Comparison of ENCODE assay signal across 28 cellular contexts in the genomic region with DNA sequence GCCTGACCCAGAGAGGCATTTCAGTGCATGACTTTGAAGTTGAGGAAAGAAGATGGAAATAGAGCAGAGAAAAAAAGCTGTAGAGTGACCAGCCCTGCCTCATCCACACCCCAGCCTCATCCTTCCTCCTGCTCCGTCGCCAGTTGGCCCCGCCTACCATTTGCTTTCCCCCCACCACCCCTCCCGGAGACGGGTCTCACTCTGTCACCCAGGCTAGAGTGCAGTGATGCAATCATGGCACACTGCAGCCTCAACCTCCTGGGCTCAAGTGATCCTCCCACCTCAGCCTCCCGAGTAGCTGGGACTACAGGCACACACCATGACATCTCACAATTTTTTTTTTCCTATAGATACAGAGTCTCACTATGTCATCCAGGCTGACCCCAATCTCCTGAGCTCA.
"Had no signal": no experiment of that assay in that cellular context is flagged by ENCODE, and none has a peak within 500 bp of the region (broad histone marks: within the 10 kb centered on the region; RNA-seq: fewer than 3 reads in every experiment).

No MANE protein-coding gene starts in this region.

- H3K4me1 Mint-ChIP-seq: immature natural killer cell; naive B cell; natural killer cell; stimulated activated effector memory CD8-positive, alpha-beta T cell treated with anti-CD3 and anti-CD28 coated beads, Interleukin-12 subunit alpha, Interleukin-12 subunit beta, amount 100 ng/mL, for 72 hours had no signal

- H3K9me3 ChIP-seq: left lung, lower lobe of right lung, pancreas, prostate gland, sigmoid colon, spleen, suprapubic skin, thoracic aorta, tibial artery, upper lobe of right lung had no signal

- H3K36me3 Mint-ChIP-seq: immature natural killer cell; mesothelial cell of epicardium; naive B cell; natural killer cell; stimulated activated effector memory CD8-positive, alpha-beta T cell treated with anti-CD3 and anti-CD28 coated beads, Interleukin-12 subunit alpha, Interleukin-12 subunit beta, amount 100 ng/mL, for 72 hours had no signal

- H3K27ac ChIP-seq: left lung, lower lobe of right lung, pancreas, prostate gland, sigmoid colon, spleen, suprapubic skin, thoracic aorta, tibial artery, upper lobe of right lung had no signal

- DNase-seq: hypothalamus; immature natural killer cell; kidney; left colon; left lung; lower lobe of right lung; mammary epithelial cell; naive B cell; natural killer cell; retina; right cardiac atrium; sigmoid colon; small intestine; spleen; stimulated activated CD4-positive, alpha-beta T cell treated with anti-CD3 and anti-CD28 coated beads, Interleukin-4, amount 100 ng/mL, for 24 hours; stimulated activated naive CD4-positive, alpha-beta T cell; tibial artery; trophoblast cell; upper lobe of right lung had no signal

- H3K9me3 Mint-ChIP-seq: immature natural killer cell; natural killer cell; stimulated activated effector memory CD8-positive, alpha-beta T cell treated with anti-CD3 and anti-CD28 coated beads, Interleukin-12 subunit alpha, Interleukin-12 subunit beta, amount 100 ng/mL, for 72 hours had no signal

- H3K4me3 ChIP-seq: left lung, lower lobe of right lung, pancreas, prostate gland, sigmoid colon, spleen, suprapubic skin, thoracic aorta, tibial artery, upper lobe of right lung had no signal

- FAIRE-seq: islet of Langerhans, kidney, pancreas, small intestine, urothelium cell line had no signal

- H3K36me3 ChIP-seq: left lung, lower lobe of right lung, pancreas, prostate gland, sigmoid colon, spleen, suprapubic skin, thoracic aorta, tibial artery, upper lobe of right lung had no signal

- H3K27me3 ChIP-seq: left lung, pancreas, sigmoid colon, upper lobe of right lung had no signal

- H3K4me1 ChIP-seq: left lung, lower lobe of right lung, pancreas, prostate gland, spleen, tibial artery, upper lobe of right lung had no signal

- H3K27ac Mint-ChIP-seq: mesothelial cell of epicardium; naive B cell; natural killer cell; stimulated activated effector memory CD8-positive, alpha-beta T cell treated with anti-CD3 and anti-CD28 coated beads, Interleukin-12 subunit alpha, Interleukin-12 subunit beta, amount 100 ng/mL, for 72 hours; stimulated activated naive CD8-positive, alpha-beta T cell treated with anti-CD3 and anti-CD28 coated beads, Interleukin-15, Interleukin-2, amounts not matched to agents 100 ng/mL and 50 ng/mL, for 24 hours had no signal

- H3K4me3 Mint-ChIP-seq: immature natural killer cell; mesothelial cell of epicardium; naive B cell; natural killer cell; stimulated activated effector memory CD8-positive, alpha-beta T cell treated with anti-CD3 and anti-CD28 coated beads, Interleukin-12 subunit alpha, Interleukin-12 subunit beta, amount 100 ng/mL, for 72 hours; stimulated activated naive CD8-positive, alpha-beta T cell treated with anti-CD3 and anti-CD28 coated beads, Interleukin-15, Interleukin-2, amounts not matched to agents 100 ng/mL and 50 ng/mL, for 24 hours had no signal
